In genomic region chr21:34374940-34375618, GRCh38 we compare ENCODE assay signal across 8 cellular contexts. TPM values are rescaled to one million over a fixed set of nuclear protein-coding genes. Genes with fewer than 3 reads are reported as not detected.
DNase-seq lines count a peak whose midpoint lies in the region; ATAC-seq, FAIRE-seq and TF ChIP-seq lines count a peak whose summit lies in the region.
"Not testable (repeated sequence)": the region's sequence is repeated elsewhere in the genome, so short reads cannot be mapped to it uniquely, and the experiment has no call there.

SMIM11 (plus strand) TSS chr21:34375507; CDS start chr21:34379505, 3,998 bp downstream.

- peak; percentile 92 for FAIRE-seq in GM12892 (lab: Jason Lieb, UNC)

- TF ChIP-seq POLR2A in GM12892 (IDR thresholded peaks at IDR 0.05; ENCODE audit: low read depth, low read length) = not testable (repeated sequence)

- not testable (repeated sequence) for H3K9me2 ChIP-seq in SK-N-SH

- TF ChIP-seq EP300 in SK-N-SH (IDR thresholded peaks at IDR 0.05; ENCODE audit: borderline replicate concordance in 1 of 2, low read depth in 1 of 2, low read length in 1 of 2) = not testable (repeated sequence)

- not testable (repeated sequence) for TF ChIP-seq RAD21 in SK-N-SH (IDR thresholded peaks at IDR 0.05; ENCODE audit: low read length)

- not testable (repeated sequence) for H3K9me3 ChIP-seq in SK-N-SH, left lung

- no CpG with 5 or more reads among the region's 49 CpGs for WGBS in SK-N-SH (ENCODE audit: low lambda C conversion rate)

- H3K4me3 Mint-ChIP-seq in MCF 10A (ENCODE audit: unreplicated experiment); stimulated activated memory B cell treated with anti-CD40 and anti-IgM and Interleukin-4, amounts not matched to agents 10 μg/mL and 1 μg/mL and 100 μg/mL, for 72 hours: not testable (repeated sequence)

- not testable (repeated sequence) for H3K79me2 ChIP-seq in SK-N-SH (ENCODE audit: insufficient read depth)

- not testable (repeated sequence) for H3K4me3 ChIP-seq in SK-N-SH (ENCODE audit: low read depth in 2 of 2, low read length in 1 of 2); left lung

- peak; percentile 91 for ATAC-seq in GM19452 (IDR thresholded peaks at IDR 0.05; ENCODE audit: unreplicated experiment)
- peak; percentile 87 for ATAC-seq in HG02623 (IDR thresholded peaks at IDR 0.05; ENCODE audit: unreplicated experiment)
- ATAC-seq in HG03175 (IDR thresholded peaks at IDR 0.05; ENCODE audit: unreplicated experiment) = peak; percentile 97
- ATAC-seq in left lung = peak; percentile 98
- ATAC-seq in stimulated activated memory B cell treated with anti-CD40 and anti-IgM and Interleukin-4, amounts not matched to agents 10 μg/mL and 1 μg/mL and 100 μg/mL, for 72 hours = peak; percentile 96

- H3K4me2 ChIP-seq in SK-N-SH = not testable (repeated sequence)

- not testable (repeated sequence) for H3K9ac ChIP-seq in SK-N-SH

- not testable (repeated sequence) for DNase-seq in GM12892 (ENCODE audit: insufficient read length); SK-N-SH; MCF 10A (ENCODE audit: unreplicated experiment); left lung

- H3F3A ChIP-seq in SK-N-SH (replicated peaks; ENCODE audit: insufficient read depth) = not testable (repeated sequence)

- POLR2A ChIA-PET in SK-N-SH (lab: Yijun Ruan, JAX); MCF 10A (lab: Yijun Ruan, JAX): not testable (repeated sequence)

- not testable (repeated sequence) for H3K36me3 ChIP-seq in SK-N-SH (replicated peaks in 1 of 2; ENCODE audit: control insufficient read depth in 1 of 2, insufficient read depth in 2 of 2, low read length in 1 of 2); left lung

- H3K9me3 Mint-ChIP-seq in MCF 10A (ENCODE audit: unreplicated experiment); stimulated activated memory B cell treated with anti-CD40 and anti-IgM and Interleukin-4, amounts not matched to agents 10 μg/mL and 1 μg/mL and 100 μg/mL, for 72 hours: not testable (repeated sequence)

- H3K27ac Mint-ChIP-seq in MCF 10A (ENCODE audit: low read depth, unreplicated experiment); stimulated activated memory B cell treated with anti-CD40 and anti-IgM and Interleukin-4, amounts not matched to agents 10 μg/mL and 1 μg/mL and 100 μg/mL, for 72 hours: not testable (repeated sequence)

- CTCF ChIA-PET in SK-N-SH (lab: Yijun Ruan, JAX); MCF 10A (lab: Yijun Ruan, JAX): not testable (repeated sequence)

- not testable (repeated sequence) for H3K27me3 ChIP-seq in SK-N-SH (ENCODE audit: insufficient read depth); left lung

- not testable (repeated sequence) for H3K36me3 Mint-ChIP-seq in MCF 10A (ENCODE audit: insufficient read depth, unreplicated experiment); stimulated activated memory B cell treated with anti-CD40 and anti-IgM and Interleukin-4, amounts not matched to agents 10 μg/mL and 1 μg/mL and 100 μg/mL, for 72 hours

- not testable (repeated sequence) for H3K4me1 Mint-ChIP-seq in MCF 10A (ENCODE audit: insufficient read depth, unreplicated experiment); stimulated activated memory B cell treated with anti-CD40 and anti-IgM and Interleukin-4, amounts not matched to agents 10 μg/mL and 1 μg/mL and 100 μg/mL, for 72 hours

- not testable (repeated sequence) for H2AFZ ChIP-seq in SK-N-SH (ENCODE audit: low read depth)

- BruUV-seq in MCF 10A (replicated peaks; lab: Mats Ljungman, UMichigan) = TSS peak; percentile 45

- not testable (repeated sequence) for TF ChIP-seq CTCF in SK-N-SH (IDR thresholded peaks at IDR 0.05); MCF 10A (IDR thresholded peaks at IDR 0.05; ENCODE audit: unreplicated experiment); left lung (IDR thresholded peaks at IDR 0.05)

- H3K27me3 Mint-ChIP-seq in MCF 10A (ENCODE audit: insufficient read depth, unreplicated experiment); stimulated activated memory B cell treated with anti-CD40 and anti-IgM and Interleukin-4, amounts not matched to agents 10 μg/mL and 1 μg/mL and 100 μg/mL, for 72 hours: not testable (repeated sequence)

- not testable (repeated sequence) for H3K27ac ChIP-seq in SK-N-SH (ENCODE audit: low read depth in 2 of 2, low read length in 1 of 2); left lung

- intact Hi-C loops in MCF 10A (cut with micrococcal nuclease); left lung (cut with DNase I): not testable (repeated sequence)

- not testable (repeated sequence) for H4K20me1 ChIP-seq in SK-N-SH (ENCODE audit: insufficient read depth)

- H3K4me1 ChIP-seq in SK-N-SH (ENCODE audit: control insufficient read depth in 1 of 2, insufficient read depth in 2 of 2, low read depth in 1 of 2, low read length in 1 of 2); left lung: not testable (repeated sequence)

RNA-seq across cellular contexts. Expression of gene SMIM11, which starts in this region (rescaled TPM):
- polyA plus RNA-seq in GM12892 (2012; ENCODE audit: missing spikeins) = 3.9 TPM
- polyA plus RNA-seq in SK-N-SH (2012; rRNA removed) = 15.0 and 21.6 TPM in 2 replicates
- 28.7 and 39.7 TPM in 2 replicates for polyA plus RNA-seq in SK-N-SH (2012; cell fraction: cytosol; rRNA removed)
- 10.0 and 10.7 TPM in 2 replicates for polyA plus RNA-seq in SK-N-SH (2012; cell fraction: nucleus; rRNA removed)
- 6.8 and 25.6 TPM in 2 replicates for total RNA-seq in MCF 10A (2022)
- total RNA-seq in left lung = 1 to 10 TPM; 3.1 to 5.7 TPM
